ENCODE assay signal across 1 cellular context in genomic region chr9:35341021-35341420, GRCh38.
TF ChIP-seq lines count a peak whose summit lies in the region.

No MANE protein-coding gene starts in this region.

TF ChIP-seq in GM12878, 131 proteins besides CTCF, POLR2A, EP300 and RAD21 (continued from another document):
- TF ChIP-seq BCLAF1 (IDR thresholded peaks at IDR 0.05) (no peak), ZNF622 (IDR thresholded peaks at IDR 0.05) (no peak)
